ENCODE assay signal across 1 cellular context in genomic region chr17:17523714-17524075, GRCh38.
TF ChIP-seq lines count a peak whose summit lies in the region.

No MANE protein-coding gene starts in this region.

TF ChIP-seq in WTC11, 78 proteins besides CTCF, POLR2A, EP300 and RAD21 (continued from another document):
- no peak for TF ChIP-seq AR (CRISPR knock-in tag; IDR thresholded peaks at IDR 0.05)
- no peak for TF ChIP-seq CREM (CRISPR knock-in tag; IDR thresholded peaks at IDR 0.05)
- no peak for TF ChIP-seq NFYB (CRISPR knock-in tag; conservative IDR thresholded peaks at IDR 0.05; ENCODE audit: low read depth)
- no peak for TF ChIP-seq ATF1 (CRISPR knock-in tag; IDR thresholded peaks at IDR 0.05)
- no peak for TF ChIP-seq TEAD4 (CRISPR knock-in tag; IDR thresholded peaks at IDR 0.05)
- TF ChIP-seq USF1 (CRISPR knock-in tag; IDR thresholded peaks at IDR 0.05) = no peak
